1 cellular context compared by ENCODE assay signal in the genomic region with DNA sequence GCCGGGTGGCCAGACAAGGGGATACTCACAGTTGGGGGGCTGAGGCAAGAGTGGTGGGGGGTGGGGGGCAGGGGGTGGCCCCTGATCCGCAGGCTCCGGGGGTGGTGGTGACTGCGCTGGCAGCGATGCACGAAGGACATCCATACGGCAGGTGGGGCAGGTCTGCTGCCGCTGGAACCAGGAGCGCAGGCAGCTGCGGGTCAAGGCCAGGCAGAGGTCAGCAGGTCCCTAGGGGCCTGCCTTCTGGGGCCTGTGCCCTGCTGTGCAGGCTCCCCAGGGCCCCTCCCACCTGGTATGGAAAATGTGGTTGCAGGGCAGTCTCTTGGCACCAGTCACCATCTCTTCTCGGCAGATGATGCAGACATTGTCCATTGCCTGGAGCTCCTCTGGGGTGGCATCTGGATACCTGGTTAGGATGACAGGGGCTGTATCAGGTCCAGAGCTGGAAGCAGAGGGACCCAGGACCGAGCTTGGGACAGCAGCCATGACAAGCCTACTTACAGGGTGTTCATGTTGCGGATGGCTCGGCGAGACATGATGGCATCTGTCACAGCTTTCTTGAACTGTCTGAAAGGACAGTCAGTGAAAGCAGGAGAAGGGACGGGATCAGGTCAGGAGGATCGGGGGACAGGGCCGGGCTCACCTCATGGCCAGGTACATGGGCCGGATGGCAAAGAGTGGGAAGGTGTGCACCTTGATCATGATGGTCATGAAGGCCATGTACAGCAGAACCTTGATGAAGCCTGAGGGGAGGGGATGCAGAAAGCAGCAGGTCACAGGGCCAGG.
TF ChIP-seq lines count a peak whose summit lies in the region.

No MANE protein-coding gene starts in this region.

TF ChIP-seq in H1, 55 proteins besides CTCF, POLR2A, EP300 and RAD21:
- TF ChIP-seq GABPA (IDR thresholded peaks at IDR 0.05; ENCODE audit: borderline replicate concordance, insufficient read depth, low read length) (no peak), GTF2F1 (IDR thresholded peaks at IDR 0.05; ENCODE audit: borderline replicate concordance, low read depth, low read length) (no peak), SUZ12 (IDR thresholded peaks at IDR 0.05; ENCODE audit: low read length) (no peak), CTBP2 (IDR thresholded peaks at IDR 0.05; ENCODE audit: borderline replicate concordance, insufficient read depth, insufficient read length, low read length) (no peak), RFX5 (IDR thresholded peaks at IDR 0.05; ENCODE audit: borderline replicate concordance, low read depth, low read length) (no peak), SP1 (IDR thresholded peaks at IDR 0.05; ENCODE audit: low read depth, low read length) (no peak), NRF1 (IDR thresholded peaks at IDR 0.05; ENCODE audit: low read depth, low read length) (no peak), BRCA1 (IDR thresholded peaks at IDR 0.05; ENCODE audit: low read depth, low read length) (no peak), KDM1A (IDR thresholded peaks at IDR 0.05; ENCODE audit: borderline replicate concordance, low read length) (no peak), JUN (IDR thresholded peaks at IDR 0.05; ENCODE audit: low read depth, low read length) (no peak), ZNF274 (IDR thresholded peaks at IDR 0.05; ENCODE audit: borderline replicate concordance, extremely low read depth, low read length) (no peak)
TF ChIP-seq in H1: peak in this region for 0.
